In the genomic region with DNA sequence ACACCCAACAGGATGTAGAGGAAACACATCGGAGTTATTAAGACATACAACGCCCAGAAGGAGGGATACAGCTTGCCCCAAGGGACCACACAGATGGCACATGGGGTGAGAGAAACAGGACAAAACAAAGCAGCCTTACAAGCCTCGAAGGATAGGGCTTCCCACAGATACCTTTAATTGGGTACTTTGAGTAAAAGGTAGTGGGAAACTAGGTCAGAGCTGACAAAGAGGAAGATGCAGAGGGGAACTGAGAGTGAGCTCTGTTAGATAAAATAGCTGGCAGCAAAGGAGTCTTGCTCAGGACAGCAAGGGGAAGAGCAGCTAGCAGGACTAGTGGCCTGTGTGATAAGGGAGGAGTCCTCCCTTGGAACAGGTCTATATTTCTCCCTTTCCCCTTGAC, we compare ENCODE assay signal across 14 cellular contexts. TPM values are rescaled to one million over a fixed set of nuclear protein-coding genes. Genes with fewer than 3 reads are reported as not detected.
DNase-seq lines count a peak whose midpoint lies in the region; ATAC-seq and TF ChIP-seq lines count a peak whose summit lies in the region.
"Had no signal": no experiment of that assay in that cellular context is flagged by ENCODE, and none has a peak within 500 bp of the region (broad histone marks: within the 10 kb centered on the region; RNA-seq: fewer than 3 reads in every experiment).

No MANE protein-coding gene starts in this region.

- no peak overlapping the region for H3K4me3 ChIP-seq in NB4 (ENCODE audit: low read depth, low read length)

- H3K4me1 Mint-ChIP-seq in glutamatergic neuron (ENCODE audit: low read depth, unreplicated experiment), result peaks cover 9% of the 10 kb centered on the region
- H3K4me1 Mint-ChIP-seq: CD4-positive, alpha-beta memory T cell; mesothelial cell of epicardium had no signal

- H3K36me3 Mint-ChIP-seq in glutamatergic neuron (ENCODE audit: unreplicated experiment), result peaks cover 10% of the 10 kb centered on the region
- H3K36me3 Mint-ChIP-seq: CD4-positive, alpha-beta memory T cell; mesothelial cell of epicardium had no signal

- peak overlapping the region; percentile 98 for H3K27ac Mint-ChIP-seq in glutamatergic neuron (ENCODE audit: unreplicated experiment)
- H3K27ac Mint-ChIP-seq: activated T-helper 1 cell treated with anti-CD3 and anti-CD28 coated beads, Interleukin-12 subunit alpha, Interleukin-12 subunit beta, Interleukin-2, Interleukin-4 antibody, amounts not matched to agents 30 ng/mL and 10 ng/mL and 1 ng/mL, durations not matched to agents 14 hours and 24 hours and 36 hours; CD4-positive, alpha-beta memory T cell; mesothelial cell of epicardium had no signal

- H3K9me3 Mint-ChIP-seq in glutamatergic neuron (ENCODE audit: unreplicated experiment), result no peaks in the 10 kb centered on the region

- peak; percentile 73 for ATAC-seq in GM18502 (IDR thresholded peaks at IDR 0.05; ENCODE audit: poor library complexity, unreplicated experiment)
- peak; percentile 57 for ATAC-seq in GM21737 (IDR thresholded peaks at IDR 0.05; ENCODE audit: unreplicated experiment)
- no peak for ATAC-seq in HG03196 (IDR thresholded peaks at IDR 0.05; ENCODE audit: unreplicated experiment)

- H3K27me3 Mint-ChIP-seq in glutamatergic neuron (ENCODE audit: unreplicated experiment), result peaks cover 4% of the 10 kb centered on the region

- TF ChIP-seq CTCF in NB4 (IDR thresholded peaks at IDR 0.05; ENCODE audit: low read depth, low read length) (no peak), glutamatergic neuron (IDR thresholded peaks at IDR 0.05; ENCODE audit: partially characterized antibody, unreplicated experiment) (no peak)

- TF ChIP-seq POLR2A in NB4 (IDR thresholded peaks at IDR 0.05; ENCODE audit: extremely low read depth, insufficient read length), result no peak

- H3K4me3 Mint-ChIP-seq in glutamatergic neuron (ENCODE audit: unreplicated experiment), result peak overlapping the region; percentile 53
- H3K4me3 Mint-ChIP-seq: activated T-helper 1 cell treated with anti-CD3 and anti-CD28 coated beads, Interleukin-12 subunit alpha, Interleukin-12 subunit beta, Interleukin-2, Interleukin-4 antibody, amounts not matched to agents 30 ng/mL and 10 ng/mL and 1 ng/mL, durations not matched to agents 14 hours and 24 hours and 36 hours; CD4-positive, alpha-beta memory T cell; mesothelial cell of epicardium had no signal

- DNase-seq in NB4 (ENCODE audit: low read depth), result peak; percentile 16
- peak; percentile 46 for DNase-seq in glutamatergic neuron
- DNase-seq in activated CD4-positive, alpha-beta T cell treated with anti-CD3 and anti-CD28 coated beads, Interleukin-2, amount 50 U/mL, for 4 hours, result no peak
- no peak for DNase-seq in DMS153 treated with DMSO at 0.1 percent for 48 hours (lab: John Stamatoyannopoulos, UW; ENCODE audit: unreplicated experiment)
- DNase-seq in foreskin melanocyte, result no peak
- DNase-seq: CD4-positive, alpha-beta memory T cell; IMR-90; stimulated activated CD4-positive, alpha-beta T cell treated with anti-CD3 and anti-CD28 coated beads, Interleukin-1b, Interleukin-23, amount 100 ng/mL, for 48 hours had no signal

RNA-seq across cellular contexts. Expression of gene OTP, which starts 48.2 kb away (rescaled TPM):
- 0.17 TPM for total RNA-seq in glutamatergic neuron (ENCODE audit: unreplicated experiment)
- total RNA-seq: activated T-helper 1 cell treated with anti-CD3 and anti-CD28 coated beads, Interleukin-12 subunit alpha, Interleukin-12 subunit beta, Interleukin-2, Interleukin-4 antibody, amounts not matched to agents 30 ng/mL and 10 ng/mL and 1 ng/mL, durations not matched to agents 14 hours and 24 hours and 36 hours; CD4-positive, alpha-beta memory T cell; IMR-90; mesothelial cell of epicardium; posterior vena cava had no signal

Comparison
In these comparisons a context has a peak if more than half of its experiments do, and no peak if none do; other contexts are left out.
1. DNase-seq: peak in NB4 (single experiment) and glutamatergic neuron (single experiment); none in activated CD4-positive, alpha-beta T cell treated with anti-CD3 and anti-CD28 coated beads, Interleukin-2, amount 50 U/mL, for 4 hours (0 of 2), DMS153 treated with DMSO at 0.1 percent for 48 hours (single experiment) and foreskin melanocyte (single experiment).